Comparison of ENCODE assay signal across 15 cellular contexts in genomic region chr22:50102946-50103345, GRCh38. TPM values are rescaled to one million over a fixed set of nuclear protein-coding genes. Genes with fewer than 3 reads are reported as not detected.
DNase-seq lines count a peak whose midpoint lies in the region; ATAC-seq and TF ChIP-seq lines count a peak whose summit lies in the region.
"Had no signal": no experiment of that assay in that cellular context is flagged by ENCODE, and none has a peak within 500 bp of the region (broad histone marks: within the 10 kb centered on the region; RNA-seq: fewer than 3 reads in every experiment).

No MANE protein-coding gene starts in this region.

- DNase-seq in NCI-H2171 treated with DMSO at 0.1 percent for 48 hours (lab: John Stamatoyannopoulos, UW): peak; percentile 34
- DNase-seq in NCI-H2171 (lab: John Stamatoyannopoulos, UW): no peak
- peak; percentile 43 for DNase-seq in NB4 (ENCODE audit: low read depth)
- DNase-seq in MCF 10A (ENCODE audit: unreplicated experiment): peak; percentile 51
- DNase-seq in retinal pigment epithelial cell (ENCODE audit: low read depth): no peak
- DNase-seq in stimulated activated CD4-positive, alpha-beta T cell treated with anti-CD3 and anti-CD28 coated beads, Interleukin-1b, Interleukin-23, amount 100 ng/mL, for 48 hours: no peak
- DNase-seq: activated CD4-positive, CD25-positive, alpha-beta regulatory T cell; esophagus squamous epithelium; MV-4-11; spleen had no signal

- TF ChIP-seq CTCF in NB4 (IDR thresholded peaks at IDR 0.05; ENCODE audit: low read depth, low read length) (no peak), MCF 10A (IDR thresholded peaks at IDR 0.05; ENCODE audit: unreplicated experiment) (no peak), retinal pigment epithelial cell (conservative IDR thresholded peaks at IDR 0.05; ENCODE audit: low read depth, low read length) (peak; percentile 6)

- intact Hi-C loops in MCF 10A (cut with micrococcal nuclease): no loop called here

- POLR2A ChIA-PET in MCF 10A (lab: Yijun Ruan, JAX): no interaction called here

- H3K4me3 ChIP-seq in NB4 (ENCODE audit: low read depth, low read length) (no peak overlapping the region), retinal pigment epithelial cell (ENCODE audit: low read length) (no peak overlapping the region)
- H3K4me3 ChIP-seq: cardiac muscle cell, esophagus squamous epithelium, neural progenitor cell, spleen had no signal

- TF ChIP-seq POLR2A in NB4 (IDR thresholded peaks at IDR 0.05; ENCODE audit: extremely low read depth, insufficient read length): no peak

- peak overlapping the region; percentile 42 for H3K27ac Mint-ChIP-seq in MCF 10A (ENCODE audit: low read depth, unreplicated experiment)
- H3K27ac Mint-ChIP-seq: activated T-helper 17 cell treated with anti-CD3 and anti-CD28 coated beads, Interleukin-2, amount 50 U/mL, for 72 hours; neural progenitor cell had no signal

- H3K4me1 Mint-ChIP-seq in MCF 10A (ENCODE audit: insufficient read depth, unreplicated experiment): no peaks in the 10 kb centered on the region
- H3K4me1 Mint-ChIP-seq: activated T-helper 17 cell treated with anti-CD3 and anti-CD28 coated beads, Interleukin-2, amount 50 U/mL, for 72 hours had no signal

- no peaks in the 10 kb centered on the region for H3K36me3 Mint-ChIP-seq in MCF 10A (ENCODE audit: insufficient read depth, unreplicated experiment)
- H3K36me3 Mint-ChIP-seq: neural progenitor cell had no signal

- ATAC-seq in GM21381 (IDR thresholded peaks at IDR 0.05; ENCODE audit: unreplicated experiment) (no peak), HG03439 (IDR thresholded peaks at IDR 0.05; ENCODE audit: unreplicated experiment) (no peak)
- ATAC-seq: activated T-helper 17 cell treated with anti-CD3 and anti-CD28 coated beads, Interleukin-2, amount 50 U/mL, for 72 hours had no signal

- no peak overlapping the region for H3K4me3 Mint-ChIP-seq in MCF 10A (ENCODE audit: unreplicated experiment)
- H3K4me3 Mint-ChIP-seq: activated T-helper 17 cell treated with anti-CD3 and anti-CD28 coated beads, Interleukin-2, amount 50 U/mL, for 72 hours; neural progenitor cell had no signal

- BruUV-seq in MCF 10A (replicated peaks; lab: Mats Ljungman, UMichigan): no TSS peak

- no peaks in the 10 kb centered on the region for H3K27me3 Mint-ChIP-seq in MCF 10A (ENCODE audit: insufficient read depth, unreplicated experiment)

- CTCF ChIA-PET in MCF 10A (lab: Yijun Ruan, JAX): interaction anchor here (0.6 to 1.5 kb wide), 4 partner anchors 13 to 190 kb away, joined by 3 to 7 read pairs (median 4); no protein-coding TSS in a partner anchor

- no peaks in the 10 kb centered on the region for H3K9me3 Mint-ChIP-seq in MCF 10A (ENCODE audit: unreplicated experiment)
- H3K9me3 Mint-ChIP-seq: activated T-helper 17 cell treated with anti-CD3 and anti-CD28 coated beads, Interleukin-2, amount 50 U/mL, for 72 hours had no signal

RNA-seq across cellular contexts. Expression of gene MOV10L1, which starts 13.1 kb away (rescaled TPM):
- total RNA-seq in MCF 10A (2022): not detected in 2 replicates
- total RNA-seq: activated T-helper 17 cell treated with anti-CD3 and anti-CD28 coated beads, Interleukin-2, amount 50 U/mL, for 72 hours; cardiac muscle cell had no signal

RNA-seq across cellular contexts. Expression of gene MLC1, which starts 17.7 kb away (rescaled TPM):
- not detected in 2 replicates for total RNA-seq in MCF 10A (2022)

RNA-seq across cellular contexts. Expression of gene TTLL8, which starts 44.8 kb away (rescaled TPM):
- total RNA-seq in MCF 10A (2022): not detected in 2 replicates
- total RNA-seq: activated T-helper 17 cell treated with anti-CD3 and anti-CD28 coated beads, Interleukin-2, amount 50 U/mL, for 72 hours; cardiac muscle cell; esophagus squamous epithelium; spleen had no signal

Comparison
In these comparisons a context has a peak if more than half of its experiments do, and no peak if none do; other contexts are left out.
1. DNase-seq: peak in NCI-H2171 treated with DMSO at 0.1 percent for 48 hours (single experiment), NB4 (single experiment) and MCF 10A (single experiment); none in NCI-H2171 (single experiment), retinal pigment epithelial cell (single experiment) and stimulated activated CD4-positive, alpha-beta T cell treated with anti-CD3 and anti-CD28 coated beads, Interleukin-1b, Interleukin-23, amount 100 ng/mL, for 48 hours (single experiment).